Comparison of ENCODE assay signal across 1 cellular context in genomic region chr3:27521872-27522265, GRCh38.
A peak's percentile ranks its signal among the peaks of the same experiment; 100 is the strongest.
TF ChIP-seq lines count a peak whose summit lies in the region.

No MANE protein-coding gene starts in this region.

TF ChIP-seq in K562, 482 proteins besides CTCF, POLR2A, EP300 and RAD21:
- TF ChIP-seq MAFG (tag; conservative IDR thresholded peaks at IDR 0.05) (0 out of 2 replicates have a peak, but pooled peaks have one; percentile 0), LARP7 (IDR thresholded peaks at IDR 0.05) (no peak)
